In genomic region chr1:206814716-206815341, GRCh38 we compare ENCODE assay signal across 9 cellular contexts. TPM values are rescaled to one million over a fixed set of nuclear protein-coding genes. Genes with fewer than 3 reads are reported as not detected.
DNase-seq lines count a peak whose midpoint lies in the region; ATAC-seq and TF ChIP-seq lines count a peak whose summit lies in the region.
"Had no signal": no experiment of that assay in that cellular context is flagged by ENCODE, and none has a peak within 500 bp of the region (broad histone marks: within the 10 kb centered on the region; RNA-seq: fewer than 3 reads in every experiment).

No MANE protein-coding gene starts in this region.

- DNase-seq in AG10803 (ENCODE audit: low read depth) = peak; percentile 75
- DNase-seq in SK-MEL-5 (ENCODE audit: low read depth, low spot score) = peak; percentile 32
- peak; percentile 76 for DNase-seq in glomerular visceral epithelial cell (ENCODE audit: extremely low spot score)
- no peak for DNase-seq in HuH-7.5 (ENCODE audit: low spot score)
- no peak for DNase-seq in gastrocnemius medialis
- no peak for DNase-seq in Peyer's patch
- DNase-seq: NCI-H774 had no signal

- peak; percentile 58 for ATAC-seq in HG03354 (IDR thresholded peaks at IDR 0.05; ENCODE audit: poor library complexity, severe bottlenecking, unreplicated experiment)
- no peak for ATAC-seq in GM18498 (IDR thresholded peaks at IDR 0.05; ENCODE audit: unreplicated experiment)
- no peak for ATAC-seq in gastrocnemius medialis

- no peak for TF ChIP-seq POLR2A in gastrocnemius medialis (IDR thresholded peaks at IDR 0.05)
- TF ChIP-seq POLR2A in Peyer's patch (IDR thresholded peaks at IDR 0.05) = no peak

- H3K4me3 ChIP-seq in AG10803 (ENCODE audit: low read length) (no peak overlapping the region), gastrocnemius medialis (no peak overlapping the region), Peyer's patch (no peak overlapping the region)

- H3K27me3 ChIP-seq in gastrocnemius medialis (no peaks in the 10 kb centered on the region), Peyer's patch (no peaks in the 10 kb centered on the region)

- H3K4me1 ChIP-seq in gastrocnemius medialis (peaks cover 0 to 4% of the 10 kb centered on the region in 2 donors), Peyer's patch (no peaks in the 10 kb centered on the region)

- TF ChIP-seq CTCF in AG10803 (conservative IDR thresholded peaks at IDR 0.05; ENCODE audit: low read length) (no peak), gastrocnemius medialis (IDR thresholded peaks at IDR 0.05 in 4 of 5, conservative IDR thresholded peaks at IDR 0.05 in 1 of 5) (no peak), Peyer's patch (IDR thresholded peaks at IDR 0.05) (no peak)

- in situ Hi-C loops in SK-MEL-5 (cut with HindIII; ENCODE audit: low pct_unique_long_range_greater_than_20kb, low sequenced_read_pairs) = no loop called here
- in situ Hi-C loops in gastrocnemius medialis (cut with MboI; ENCODE audit: low sequenced_read_pairs in 4 of 4) = loop anchor here (10.0 to 25.0 kb wide), 4 partner anchors 80 to 180 kb away; partner anchors contain the start of gene DYRK3 (in 2 of the 4)

- no peaks in the 10 kb centered on the region for H3K36me3 ChIP-seq in gastrocnemius medialis
- no peaks in the 10 kb centered on the region for H3K36me3 ChIP-seq in Peyer's patch

- H3K9me3 ChIP-seq in gastrocnemius medialis (no peaks in the 10 kb centered on the region), Peyer's patch (no peaks in the 10 kb centered on the region)

- H3K27ac ChIP-seq in gastrocnemius medialis (no peak overlapping the region), Peyer's patch (no peak overlapping the region)

- intact Hi-C loops in gastrocnemius medialis (cut with DNase I; ENCODE audit: low total_unique reads) = no loop called here

RNA-seq across cellular contexts. Expression of gene IL10, which starts 42.5 kb away (rescaled TPM):
- total RNA-seq in SK-MEL-5 (2014; rRNA removed; shearing (Covaris generic)) = not detected in 2 replicates
- polyA plus RNA-seq in SK-MEL-5 (2015; cell fraction: cytosol; rRNA removed) = not detected in 2 replicates
- polyA plus RNA-seq in SK-MEL-5 (2015; cell fraction: nucleus; rRNA removed) = not detected in 2 replicates
- total RNA-seq in gastrocnemius medialis (under 1 TPM; 0.26 to 0.61 (median 0.34) TPM), Peyer's patch (1 to 10 TPM in 1 of 4 donors, under 1 TPM in 1, not detected in 2; 0.85 to 2.0 TPM)

RNA-seq across cellular contexts. Expression of gene IL19, which starts 44.3 kb away (rescaled TPM):
- 0.26 TPM in 1 of 2 replicates, not detected in the other for total RNA-seq in SK-MEL-5 (2014; rRNA removed; shearing (Covaris generic))
- not detected in 2 replicates for polyA plus RNA-seq in SK-MEL-5 (2015; cell fraction: cytosol; rRNA removed)
- not detected in 2 replicates for polyA plus RNA-seq in SK-MEL-5 (2015; cell fraction: nucleus; rRNA removed)
- total RNA-seq in gastrocnemius medialis = not detected
- not detected for total RNA-seq in Peyer's patch

RNA-seq across cellular contexts. Expression of gene IL20, which starts 50.6 kb away (rescaled TPM):
- total RNA-seq in SK-MEL-5 (2014; rRNA removed; shearing (Covaris generic)) = not detected in 2 replicates
- polyA plus RNA-seq in SK-MEL-5 (2015; cell fraction: cytosol; rRNA removed) = not detected in 2 replicates
- not detected in 2 replicates for polyA plus RNA-seq in SK-MEL-5 (2015; cell fraction: nucleus; rRNA removed)
- total RNA-seq in gastrocnemius medialis (not detected), Peyer's patch (not detected)

Comparison
In these comparisons a context has a peak if more than half of its experiments do, and no peak if none do; other contexts are left out.
1. DNase-seq: peak in AG10803 (single experiment), SK-MEL-5 (single experiment) and glomerular visceral epithelial cell (single experiment); none in HuH-7.5 (single experiment), gastrocnemius medialis (0 of 2) and Peyer's patch (0 of 3).